Comparison of ENCODE assay signal across 9 cellular contexts in genomic region chr9:4742246-4742645, GRCh38. TPM values are rescaled to one million over a fixed set of nuclear protein-coding genes. Genes with fewer than 3 reads are reported as not detected.
DNase-seq lines count a peak whose midpoint lies in the region; ATAC-seq and TF ChIP-seq lines count a peak whose summit lies in the region.
"Had no signal": no experiment of that assay in that cellular context is flagged by ENCODE, and none has a peak within 500 bp of the region (broad histone marks: within the 10 kb centered on the region; RNA-seq: fewer than 3 reads in every experiment).

No MANE protein-coding gene starts in this region.

- H2AK5ac ChIP-seq in mesenchymal stem cell (ENCODE audit: low read length, severe bottlenecking) = no peak overlapping the region

- peaks cover 4% of the 10 kb centered on the region for H3K79me1 ChIP-seq in mesenchymal stem cell (replicated peaks; ENCODE audit: low read length, poor library complexity, severe bottlenecking)

- H4K91ac ChIP-seq in mesenchymal stem cell (ENCODE audit: low read length) = no peak overlapping the region

- intact Hi-C loops in heart left ventricle (cut with DNase I) (loop anchor here in 5 of 10 donors (2.0 to 10.0 kb wide), 7 partner anchors 53 to 703 kb away; partner anchors contain the start of genes PLPP6 (in 3 of the 5), RCL1 (in 2 of the 5), CDC37L1 (in 1 of the 5) and PLGRKT (in 1 of the 5)), left ventricle myocardium superior (cut with micrococcal nuclease) (no loop called here), body of pancreas (cut with DNase I) (no loop called here)

- H2BK15ac ChIP-seq in mesenchymal stem cell (ENCODE audit: low read depth, poor library complexity, severe bottlenecking) = no peak overlapping the region

- DNase-seq in heart left ventricle (no peak), left ventricle myocardium superior (no peak), body of pancreas (no peak), mesenchymal stem cell (no peak), type B pancreatic cell (ENCODE audit: extremely low spot score, unreplicated experiment) (no peak)
- DNase-seq: COR-L47 had no signal

- H3K9me3 ChIP-seq in heart left ventricle (no peaks in the 10 kb centered on the region), body of pancreas (no peaks in the 10 kb centered on the region), mesenchymal stem cell (ENCODE audit: control insufficient read depth, low read length) (no peaks in the 10 kb centered on the region)

- H3K27ac Mint-ChIP-seq in type B pancreatic cell = peak overlapping the region; percentile 86

- peak overlapping the region; percentile 54 to 98 (median 89) for H3K4me3 ChIP-seq in heart left ventricle
- H3K4me3 ChIP-seq in body of pancreas = no peak overlapping the region
- H3K4me3 ChIP-seq in mesenchymal stem cell (ENCODE audit: insufficient read depth in 1 of 2, low read depth in 1 of 2, low read length in 2 of 2) = peak overlapping the region in 1 of 2 experiments; percentile 90

- TF ChIP-seq POLR2A in heart left ventricle (IDR thresholded peaks at IDR 0.05) (no peak), body of pancreas (IDR thresholded peaks at IDR 0.05) (no peak)

- H2BK5ac ChIP-seq in mesenchymal stem cell (ENCODE audit: low read depth, low read length, poor library complexity, severe bottlenecking) = no peak overlapping the region

- H3K27me3 Mint-ChIP-seq in type B pancreatic cell = peaks cover 2% of the 10 kb centered on the region

- 34 to 48% (median 40%) methylated on average over 3 of the region's 3 CpGs for WGBS in heart left ventricle, 4 donors
- WGBS in body of pancreas, 2 donors = 33 to 44% methylated on average over 3 of the region's 3 CpGs
- WGBS in mesenchymal stem cell = 86% methylated on average over 1 of the region's 3 CpGs

- no peak overlapping the region for H3K4ac ChIP-seq in mesenchymal stem cell (ENCODE audit: low read depth in 1 of 2, low read length in 2 of 2)

- no peak overlapping the region for H3K18ac ChIP-seq in mesenchymal stem cell (ENCODE audit: low read depth in 1 of 2, low read length in 2 of 2)

- no peak overlapping the region for H3K23ac ChIP-seq in mesenchymal stem cell (ENCODE audit: low read length in 2 of 2)

- H3K27ac ChIP-seq in heart left ventricle (peak overlapping the region; percentile 90 to 97 (median 94)), body of pancreas (peak overlapping the region; percentile 86 to 97 (median 92)), mesenchymal stem cell (ENCODE audit: low read length, poor library complexity, severe bottlenecking) (peak overlapping the region; percentile 2)

- no peak overlapping the region for H3K4me2 ChIP-seq in mesenchymal stem cell (ENCODE audit: low read length, poor library complexity, severe bottlenecking)

- peaks cover 14% of the 10 kb centered on the region for H3K4me1 Mint-ChIP-seq in type B pancreatic cell (ENCODE audit: unreplicated experiment)

- H3K9me3 Mint-ChIP-seq in type B pancreatic cell = peaks cover 5% of the 10 kb centered on the region

- no peak overlapping the region for H2BK120ac ChIP-seq in mesenchymal stem cell (ENCODE audit: low read depth, low read length)

- no peak overlapping the region for H2AFZ ChIP-seq in mesenchymal stem cell (ENCODE audit: low read depth, low read length)

- H3K27me3 ChIP-seq in heart left ventricle (no peaks in the 10 kb centered on the region), body of pancreas (no peaks in the 10 kb centered on the region), mesenchymal stem cell (ENCODE audit: control insufficient read depth in 1 of 2, insufficient read depth in 1 of 2, low read length in 2 of 2) (no peaks in the 10 kb centered on the region)

- H2BK12ac ChIP-seq in mesenchymal stem cell (ENCODE audit: low read length in 2 of 2) = no peak overlapping the region

- H3K4me1 ChIP-seq in heart left ventricle = peaks cover 0 to 29% (median 15%) of the 10 kb centered on the region in 12 donors
- peaks cover 26% of the 10 kb centered on the region for H3K4me1 ChIP-seq in body of pancreas
- peaks cover 17% of the 10 kb centered on the region for H3K4me1 ChIP-seq in mesenchymal stem cell (ENCODE audit: control insufficient read depth, insufficient read depth, low read depth, low read length)

- H3K9ac ChIP-seq in mesenchymal stem cell (ENCODE audit: low read length) = peak overlapping the region; percentile 93

- H4K8ac ChIP-seq in mesenchymal stem cell (ENCODE audit: low read length) = no peak overlapping the region

- H3K14ac ChIP-seq in mesenchymal stem cell (ENCODE audit: low read length in 2 of 2) = no peak overlapping the region

- H3K36me3 ChIP-seq in heart left ventricle (no peaks in the 10 kb centered on the region), body of pancreas (replicated peaks in 1 of 2; ENCODE audit: insufficient read depth in 1 of 2, low read depth in 2 of 2) (no peaks in the 10 kb centered on the region), mesenchymal stem cell (ENCODE audit: control insufficient read depth in 1 of 2, insufficient read depth in 2 of 2, low read depth in 1 of 2, low read length in 2 of 2) (no peaks in the 10 kb centered on the region)

- no peaks in the 10 kb centered on the region for H3K36me3 Mint-ChIP-seq in type B pancreatic cell

- TF ChIP-seq CTCF in heart left ventricle (IDR thresholded peaks at IDR 0.05) (no peak), body of pancreas (IDR thresholded peaks at IDR 0.05) (no peak), type B pancreatic cell (conservative IDR thresholded peaks at IDR 0.05) (no peak)

- H3K4me3 Mint-ChIP-seq in type B pancreatic cell = peak overlapping the region; percentile 91

- no peak for ATAC-seq in heart left ventricle
- no peak for ATAC-seq in left ventricle myocardium superior
- ATAC-seq in body of pancreas = no peak
- no peak for ATAC-seq in HG03457 (IDR thresholded peaks at IDR 0.05; ENCODE audit: unreplicated experiment)
- ATAC-seq in GM18502 (IDR thresholded peaks at IDR 0.05; ENCODE audit: poor library complexity, unreplicated experiment) = no peak
- no peak for ATAC-seq in GM18861 (IDR thresholded peaks at IDR 0.05; ENCODE audit: unreplicated experiment)

RNA-seq across cellular contexts. Expression of gene AK3, which starts 1.2 kb away (rescaled TPM):
- total RNA-seq in heart left ventricle (100 to 1,000 TPM; 117 to 231 (median 159) TPM), left ventricle myocardium superior (219 TPM), body of pancreas (10 to 100 TPM; 46.4 to 47.5 TPM), type B pancreatic cell (ENCODE audit: low replicate concordance) (47.5 and 50.0 TPM in 2 replicates)
- 10 to 100 TPM; 47.8 to 49.1 TPM for polyA plus RNA-seq in heart left ventricle
- polyA plus RNA-seq in mesenchymal stem cell (2013, experiment 1 of 2) = 48.7 TPM
- 50.3 TPM for polyA plus RNA-seq in mesenchymal stem cell (2013, experiment 2 of 2)

RNA-seq across cellular contexts. Expression of gene RCL1, which starts 50.5 kb away (rescaled TPM):
- 10 to 100 TPM in 1 of 9 donors, 1 to 10 TPM in 8; 5.1 to 10.1 (median 7.2) TPM for total RNA-seq in heart left ventricle
- 10 to 100 TPM in 1 of 2 donors, 1 to 10 TPM in 1; 3.8 to 11.3 TPM for polyA plus RNA-seq in heart left ventricle
- total RNA-seq in left ventricle myocardium superior = 4.7 TPM
- 10 to 100 TPM; 27.0 to 49.4 TPM for total RNA-seq in body of pancreas
- polyA plus RNA-seq in mesenchymal stem cell (2013, experiment 1 of 2) = 12.5 TPM
- polyA plus RNA-seq in mesenchymal stem cell (2013, experiment 2 of 2) = 13.8 TPM
- 12.9 and 15.6 TPM in 2 replicates for total RNA-seq in type B pancreatic cell (ENCODE audit: low replicate concordance)

Comparison
In these comparisons a context has a peak if more than half of its experiments do, and no peak if none do; other contexts are left out.
1. H3K27ac ChIP-seq: peak in every context shown above with its lines; median percentile 94 in heart left ventricle; 92 in body of pancreas; 2 in mesenchymal stem cell.
2. H3K4me3 ChIP-seq: peak in heart left ventricle (12 of 12); none in body of pancreas (0 of 2).